In genomic region chr6:5998741-5999687, GRCh38 we compare ENCODE assay signal across 11 cellular contexts. TPM values are rescaled to one million over a fixed set of nuclear protein-coding genes. Genes with fewer than 3 reads are reported as not detected.
DNase-seq lines count a peak whose midpoint lies in the region; ATAC-seq and TF ChIP-seq lines count a peak whose summit lies in the region.
"Had no signal": no experiment of that assay in that cellular context is flagged by ENCODE, and none has a peak within 500 bp of the region (broad histone marks: within the 10 kb centered on the region; RNA-seq: fewer than 3 reads in every experiment).

No MANE protein-coding gene starts in this region.

- peaks cover 56% of the 10 kb centered on the region for H3K4me1 Mint-ChIP-seq in activated T-cell treated with anti-CD3 and anti-CD28 coated beads, Interleukin-2, amount 50 U/mL, for 4 hours (ENCODE audit: low read depth)

- peaks cover 68% of the 10 kb centered on the region for H3K4me1 ChIP-seq in suprapubic skin

- TF ChIP-seq EP300 in suprapubic skin (IDR thresholded peaks at IDR 0.05): no peak

- peaks cover 98% of the 10 kb centered on the region for H3K27me3 ChIP-seq in suprapubic skin

- H3K4me3 ChIP-seq in astrocyte of the spinal cord (ENCODE audit: low read depth, low read length) (peak overlapping the region; percentile 28), suprapubic skin (peak overlapping the region; percentile 44)

- in situ Hi-C loops in astrocyte of the spinal cord (cut with HindIII; ENCODE audit: low sequenced_read_pairs): no loop called here

- WGBS in suprapubic skin: 6% methylated on average over 28 of the region's 59 CpGs

- peaks cover 4% of the 10 kb centered on the region for H3K36me3 Mint-ChIP-seq in activated T-cell treated with anti-CD3 and anti-CD28 coated beads, Interleukin-2, amount 50 U/mL, for 4 hours (ENCODE audit: insufficient read depth)

- peaks cover 89% of the 10 kb centered on the region for H3K27me3 Mint-ChIP-seq in activated T-cell treated with anti-CD3 and anti-CD28 coated beads, Interleukin-2, amount 50 U/mL, for 4 hours (ENCODE audit: low read depth)

- peak; percentile 9 for TF ChIP-seq CTCF in astrocyte of the spinal cord (IDR thresholded peaks at IDR 0.05; ENCODE audit: low read depth, low read length)
- TF ChIP-seq CTCF in suprapubic skin (IDR thresholded peaks at IDR 0.05): no peak

- peak; percentile 40 for DNase-seq in activated T-cell treated with anti-CD3 and anti-CD28 coated beads, Interleukin-2, amount 50 U/mL, for 1 hour
- no peak for DNase-seq in activated T-cell treated with anti-CD3 and anti-CD28 coated beads, Interleukin-2, amount 50 U/mL, for 4 hours
- DNase-seq in astrocyte of the spinal cord (ENCODE audit: low read depth, low spot score) (peak; percentile 40), left lobe of liver (ENCODE audit: low spot score) (no peak), suprapubic skin (ENCODE audit: low spot score in 2 of 2) (peak in 1 of 2 donors; percentile 85), glomerular visceral epithelial cell (ENCODE audit: extremely low spot score) (no peak), HK-2 (ENCODE audit: unreplicated experiment) (no peak)
- DNase-seq: DND-41 had no signal

- H3K36me3 ChIP-seq in suprapubic skin: no peaks in the 10 kb centered on the region
- H3K36me3 ChIP-seq: pancreas had no signal

- ATAC-seq in activated T-cell treated with anti-CD3 and anti-CD28 coated beads, Interleukin-2, amount 50 U/mL, for 4 hours: no peak
- ATAC-seq in left lobe of liver (peak; percentile 14), GM19467 (IDR thresholded peaks at IDR 0.05; ENCODE audit: unreplicated experiment) (no peak)

- TF ChIP-seq POLR2A in suprapubic skin (IDR thresholded peaks at IDR 0.05): no peak

- no peaks in the 10 kb centered on the region for H3K9me3 ChIP-seq in suprapubic skin
- H3K9me3 ChIP-seq: pancreas had no signal

- peak overlapping the region; percentile 81 for H3K27ac ChIP-seq in suprapubic skin
- H3K27ac ChIP-seq: pancreas had no signal

- no peak overlapping the region for H3K4me3 Mint-ChIP-seq in activated T-cell treated with anti-CD3 and anti-CD28 coated beads, Interleukin-2, amount 50 U/mL, for 4 hours

- no peaks in the 10 kb centered on the region for H3K9me3 Mint-ChIP-seq in activated T-cell treated with anti-CD3 and anti-CD28 coated beads, Interleukin-2, amount 50 U/mL, for 4 hours

RNA-seq across cellular contexts. Expression of gene NRN1, which starts 7.7 kb away (rescaled TPM):
- total RNA-seq in activated T-cell treated with anti-CD3 and anti-CD28 coated beads, Interleukin-2, amount 50 U/mL, for 4 hours: under 1 TPM in 2 of 3 donors, not detected in 1; 0.15 to 0.22 TPM
- total RNA-seq in left lobe of liver: 1.8 TPM
- total RNA-seq in suprapubic skin: 10 to 100 TPM in 2 of 4 donors, 1 to 10 TPM in 2; 5.1 to 16.1 (median 8.8) TPM
- total RNA-seq: bronchial epithelial cell had no signal

Comparison
In these comparisons a context has a peak if more than half of its experiments do, and no peak if none do; other contexts are left out.
1. DNase-seq: peak in activated T-cell treated with anti-CD3 and anti-CD28 coated beads, Interleukin-2, amount 50 U/mL, for 1 hour (single experiment) and astrocyte of the spinal cord (single experiment); none in activated T-cell treated with anti-CD3 and anti-CD28 coated beads, Interleukin-2, amount 50 U/mL, for 4 hours (single experiment), left lobe of liver (single experiment), glomerular visceral epithelial cell (single experiment) and HK-2 (single experiment).